ENCODE assay signal across 11 cellular contexts in genomic region chr1:87497804-87498203, GRCh38.
"Had no signal": no experiment of that assay in that cellular context is flagged by ENCODE, and none has a peak within 500 bp of the region (broad histone marks: within the 10 kb centered on the region; RNA-seq: fewer than 3 reads in every experiment).

No MANE protein-coding gene starts in this region.

- H3K4me1 Mint-ChIP-seq: activated CD4-positive, alpha-beta memory T cell treated with anti-CD3 and anti-CD28 coated beads, Interleukin-2, amount 10 ng/mL, durations not matched to agents 7 days and 5 days; activated CD4-positive, alpha-beta T cell treated with anti-CD3 and anti-CD28 coated beads for 36 hours; activated naive CD8-positive, alpha-beta T cell treated with anti-CD3 and anti-CD28 coated beads, Interleukin-2, amount 10 ng/mL, durations not matched to agents 7 days and 5 days; naive thymus-derived CD8-positive, alpha-beta T cell had no signal

- H3K36me3 Mint-ChIP-seq: activated naive CD8-positive, alpha-beta T cell treated with anti-CD3 and anti-CD28 coated beads, Interleukin-2, amount 10 ng/mL, durations not matched to agents 7 days and 5 days; naive thymus-derived CD8-positive, alpha-beta T cell had no signal

- H3K27me3 Mint-ChIP-seq: activated CD4-positive, alpha-beta T cell treated with anti-CD3 and anti-CD28 coated beads for 36 hours; naive thymus-derived CD8-positive, alpha-beta T cell; progenitor cell of endocrine pancreas had no signal

- H3K27ac Mint-ChIP-seq: activated CD4-positive, alpha-beta memory T cell treated with anti-CD3 and anti-CD28 coated beads, Interleukin-2, amount 10 ng/mL, durations not matched to agents 7 days and 5 days; activated CD4-positive, alpha-beta T cell treated with anti-CD3 and anti-CD28 coated beads for 36 hours; activated naive CD8-positive, alpha-beta T cell treated with anti-CD3 and anti-CD28 coated beads, Interleukin-2, amount 10 ng/mL, durations not matched to agents 7 days and 5 days; naive thymus-derived CD8-positive, alpha-beta T cell had no signal

- DNase-seq: activated CD4-positive, alpha-beta memory T cell treated with anti-CD3 and anti-CD28 coated beads, Interleukin-2, amount 10 ng/mL, durations not matched to agents 7 days and 5 days; activated CD4-positive, alpha-beta T cell treated with anti-CD3 and anti-CD28 coated beads for 36 hours; activated CD8-positive, alpha-beta memory T cell treated with anti-CD3 and anti-CD28 coated beads, Interleukin-2, amount 50 U/mL, for 48 hours; activated naive CD8-positive, alpha-beta T cell treated with anti-CD3 and anti-CD28 coated beads, Interleukin-2, amount 10 ng/mL, durations not matched to agents 7 days and 5 days; anterior cingulate cortex; dorsolateral prefrontal cortex; foreskin keratinocyte; mucosa of descending colon; naive thymus-derived CD8-positive, alpha-beta T cell; right cardiac atrium had no signal

- H3K9me3 Mint-ChIP-seq: activated CD4-positive, alpha-beta memory T cell treated with anti-CD3 and anti-CD28 coated beads, Interleukin-2, amount 10 ng/mL, durations not matched to agents 7 days and 5 days; activated naive CD8-positive, alpha-beta T cell treated with anti-CD3 and anti-CD28 coated beads, Interleukin-2, amount 10 ng/mL, durations not matched to agents 7 days and 5 days; naive thymus-derived CD8-positive, alpha-beta T cell had no signal

- H3K4me3 Mint-ChIP-seq: activated CD4-positive, alpha-beta memory T cell treated with anti-CD3 and anti-CD28 coated beads, Interleukin-2, amount 10 ng/mL, durations not matched to agents 7 days and 5 days; activated CD4-positive, alpha-beta T cell treated with anti-CD3 and anti-CD28 coated beads for 36 hours; activated naive CD8-positive, alpha-beta T cell treated with anti-CD3 and anti-CD28 coated beads, Interleukin-2, amount 10 ng/mL, durations not matched to agents 7 days and 5 days; naive thymus-derived CD8-positive, alpha-beta T cell had no signal

- ATAC-seq: activated CD4-positive, alpha-beta T cell treated with anti-CD3 and anti-CD28 coated beads for 36 hours; foreskin keratinocyte; mucosa of descending colon; naive thymus-derived CD8-positive, alpha-beta T cell; right cardiac atrium had no signal
